In the genomic region with DNA sequence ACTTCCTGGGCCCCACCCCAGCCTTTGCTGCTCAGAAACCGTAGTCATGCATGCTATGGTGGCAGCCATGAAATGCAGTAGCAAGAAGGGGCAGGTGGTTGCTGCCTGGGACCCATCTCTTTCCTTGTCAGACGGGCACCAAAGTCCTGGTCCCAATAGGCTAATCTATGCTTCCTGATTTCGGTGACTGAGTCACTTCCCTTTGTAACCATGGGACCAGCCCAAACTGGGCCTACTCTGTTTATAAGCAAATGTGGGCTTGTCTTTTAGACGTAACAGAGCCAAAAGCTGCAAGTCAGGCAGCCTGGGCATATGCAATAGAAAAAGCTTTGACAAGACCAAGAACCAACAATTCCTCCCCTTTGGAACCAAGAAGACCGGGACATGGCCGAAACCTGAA, we compare ENCODE assay signal across 21 cellular contexts.
"Had no signal": no experiment of that assay in that cellular context is flagged by ENCODE, and none has a peak within 500 bp of the region (broad histone marks: within the 10 kb centered on the region; RNA-seq: fewer than 3 reads in every experiment).

No MANE protein-coding gene starts in this region.

- H3K27ac ChIP-seq: foreskin keratinocyte, hepatocyte, psoas muscle, right lobe of liver, spleen, tibial artery, upper lobe of left lung, uterus had no signal

- H3K9me3 ChIP-seq: psoas muscle, right lobe of liver, spleen, upper lobe of left lung, uterus had no signal

- FAIRE-seq: endothelial cell of umbilical vein, islet of Langerhans had no signal

- H3K4me2 ChIP-seq: hepatocyte had no signal

- H3K27me3 ChIP-seq: foreskin keratinocyte, hepatocyte, right lobe of liver, upper lobe of left lung, uterus had no signal

- H3K79me2 ChIP-seq: hepatocyte had no signal

- H2AFZ ChIP-seq: hepatocyte had no signal

- H3K36me3 ChIP-seq: right lobe of liver, spleen, tibial artery, upper lobe of left lung, uterus had no signal

- H3K4me3 ChIP-seq: hepatocyte, psoas muscle, right lobe of liver, spleen, tibial artery, upper lobe of left lung, uterus had no signal

- DNase-seq: erythroblast; foreskin keratinocyte; head of caudate nucleus; kidney glomerular epithelial cell; mesendoderm; naive B cell; nephron progenitor cell; psoas muscle; retina; right lobe of liver; spleen; stimulated activated CD4-positive, alpha-beta T cell treated with anti-CD3 and anti-CD28 coated beads, Interleukin-15, amount 100 ng/mL, for 24 hours; stimulated activated CD4-positive, alpha-beta T cell treated with anti-CD3 and anti-CD28 coated beads, Interleukin-1b, Interleukin-23, amount 100 ng/mL, for 48 hours; stimulated activated CD4-positive, alpha-beta T cell treated with anti-CD3 and anti-CD28 coated beads, Interleukin-4, amount 100 ng/mL, for 24 hours; tibial artery; upper lobe of left lung; uterus had no signal

- H3K4me1 ChIP-seq: foreskin keratinocyte, psoas muscle, right lobe of liver, spleen, tibial artery, upper lobe of left lung, uterus had no signal

- ATAC-seq: foreskin keratinocyte; psoas muscle; right lobe of liver; stimulated activated memory B cell treated with anti-CD40 and anti-IgM and Interleukin-4, amounts not matched to agents 10 μg/mL and 1 μg/mL and 100 μg/mL, for 72 hours had no signal
